ENCODE assay signal across 32 cellular contexts in the genomic region with DNA sequence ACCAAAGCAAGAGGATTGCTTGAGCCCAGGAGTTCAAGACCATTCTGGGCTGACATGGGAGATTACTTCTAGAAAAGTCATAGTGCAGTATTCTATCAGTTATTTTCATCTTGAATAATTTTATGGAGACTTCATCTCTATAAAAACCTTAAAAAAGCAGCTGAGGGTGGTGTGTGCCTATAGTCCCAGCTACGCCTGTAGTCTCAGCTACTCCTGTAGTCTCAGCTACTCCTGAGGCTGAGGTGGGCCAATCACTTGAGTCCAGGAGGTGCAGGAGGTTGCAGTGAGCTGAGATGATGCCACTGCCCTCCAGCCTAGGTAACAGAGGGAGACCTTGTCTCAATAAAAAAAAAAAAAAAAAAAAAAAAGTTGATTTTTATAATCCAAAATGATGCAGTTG. TPM values are rescaled to one million over a fixed set of nuclear protein-coding genes. Genes with fewer than 3 reads are reported as not detected.
"Had no signal": no experiment of that assay in that cellular context is flagged by ENCODE, and none has a peak within 500 bp of the region (broad histone marks: within the 10 kb centered on the region; RNA-seq: fewer than 3 reads in every experiment).

No MANE protein-coding gene starts in this region.

- H3K9me3 Mint-ChIP-seq: immature natural killer cell; mesothelial cell of epicardium; naive B cell; natural killer cell; nephron progenitor cell; neural progenitor cell; stimulated activated naive B cell treated with anti-CD40 and anti-IgM and Interleukin-4, amounts not matched to agents 10 μg/mL and 1 μg/mL and 100 μg/mL, for 72 hours had no signal

- H3K4me3 Mint-ChIP-seq: immature natural killer cell; mesothelial cell of epicardium; naive B cell; natural killer cell; nephron progenitor cell; neural progenitor cell; stimulated activated naive B cell treated with anti-CD40 and anti-IgM and Interleukin-4, amounts not matched to agents 10 μg/mL and 1 μg/mL and 100 μg/mL, for 72 hours had no signal

- H3K9me3 ChIP-seq: left ventricle myocardium inferior, neutrophil, pancreas, prostate gland, stomach, testis, thyroid gland, transverse colon, upper lobe of left lung, vagina had no signal

- H3K36me3 Mint-ChIP-seq: immature natural killer cell, natural killer cell, neural progenitor cell had no signal

- H3K4me3 ChIP-seq: left ventricle myocardium inferior, lung, neural progenitor cell, pancreas, prostate gland, skin epidermis, stomach, testis, thyroid gland, transverse colon, upper lobe of left lung, vagina had no signal

- DNase-seq: hypothalamus; immature natural killer cell; left ventricle myocardium inferior; mesendoderm; naive B cell; natural killer cell; nephron progenitor cell; pancreas; posterior cingulate gyrus; retina; right cardiac atrium; stimulated activated CD4-positive, alpha-beta T cell treated with anti-CD3 and anti-CD28 coated beads, Interleukin-12 subunit alpha, Interleukin-12 subunit beta, amount 100 ng/mL, for 4 hours; stimulated activated CD4-positive, alpha-beta T cell treated with anti-CD3 and anti-CD28 coated beads, Interleukin-15, amount 100 ng/mL, for 24 hours; stimulated activated CD4-positive, alpha-beta T cell treated with anti-CD3 and anti-CD28 coated beads, Interleukin-2, amount 100 ng/mL, for 24 hours; stimulated activated CD4-positive, alpha-beta T cell treated with anti-CD3 and anti-CD28 coated beads, Interleukin-4, amount 100 ng/mL, for 1 hour; stimulated activated naive B cell treated with anti-CD40 and anti-IgM and Interleukin-4, amounts not matched to agents 10 μg/mL and 1 μg/mL and 100 μg/mL, for 72 hours; stimulated activated naive CD8-positive, alpha-beta T cell treated with anti-CD3 and anti-CD28 coated beads, Interleukin-15, Interleukin-2, amounts not matched to agents 100 U/mL and 50 U/mL, for 24 hours; stomach; testis; thyroid gland; transverse colon; upper lobe of left lung had no signal

- H3K27ac Mint-ChIP-seq: immature natural killer cell; mesothelial cell of epicardium; natural killer cell; nephron progenitor cell; neural progenitor cell; stimulated activated naive B cell treated with anti-CD40 and anti-IgM and Interleukin-4, amounts not matched to agents 10 μg/mL and 1 μg/mL and 100 μg/mL, for 72 hours had no signal

- H3K27me3 ChIP-seq: neural progenitor cell, neutrophil, pancreas, stomach, testis, thyroid gland, transverse colon, upper lobe of left lung, vagina had no signal

- H3K4me1 ChIP-seq: prostate gland, testis, thyroid gland, upper lobe of left lung had no signal

- H3K27ac ChIP-seq: left ventricle myocardium inferior, neural progenitor cell, neutrophil, pancreas, prostate gland, skin epidermis, stomach, testis, thyroid gland, transverse colon, upper lobe of left lung, vagina had no signal

- H3K36me3 ChIP-seq: left ventricle myocardium inferior, neural progenitor cell, neutrophil, pancreas, prostate gland, stomach, thyroid gland, transverse colon, upper lobe of left lung, vagina had no signal

- H3K27me3 Mint-ChIP-seq: naive B cell; stimulated activated naive B cell treated with anti-CD40 and anti-IgM and Interleukin-4, amounts not matched to agents 10 μg/mL and 1 μg/mL and 100 μg/mL, for 72 hours had no signal

RNA-seq across cellular contexts. Expression of a gene that starts 22.1 kb away (rescaled TPM):
- total RNA-seq: kidney epithelial cell, lung, mesothelial cell of epicardium, mononuclear cell, natural killer cell, omental fat pad, prostate gland, stomach, testis, upper lobe of left lung, vagina had no signal
- polyA plus RNA-seq: lung had no signal
